In the genomic region with DNA sequence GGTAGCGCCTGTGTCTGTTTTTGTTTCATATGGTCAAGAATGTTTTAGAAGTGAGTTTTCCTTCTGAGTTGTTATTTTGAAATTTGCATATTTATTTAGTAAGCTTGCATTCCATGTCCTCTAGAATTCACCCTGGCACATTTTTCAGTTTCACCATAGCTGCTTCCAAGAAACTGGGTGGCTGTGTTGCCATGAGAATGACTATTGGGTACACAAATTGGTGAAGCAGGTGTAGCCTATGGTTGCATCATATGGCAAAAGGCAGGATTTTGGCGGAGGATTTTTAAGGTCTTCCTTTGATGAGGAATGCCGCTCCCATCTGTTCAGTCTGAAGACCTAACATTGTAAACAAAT, we compare ENCODE assay signal across 8 cellular contexts. TPM values are rescaled to one million over a fixed set of nuclear protein-coding genes. Genes with fewer than 3 reads are reported as not detected.
DNase-seq lines count a peak whose midpoint lies in the region; ATAC-seq and TF ChIP-seq lines count a peak whose summit lies in the region.

No MANE protein-coding gene starts in this region.

- peak overlapping the region; percentile 90 for H2BK5ac ChIP-seq in IMR-90 (ENCODE audit: low read depth, low read length, poor library complexity, severe bottlenecking)

- TF ChIP-seq RAD21 in IMR-90 (IDR thresholded peaks at IDR 0.05; ENCODE audit: low read length): no peak

- H3K14ac ChIP-seq in IMR-90 (replicated peaks; ENCODE audit: low read depth, low read length): peak overlapping the region; percentile 94

- H3K27me3 ChIP-seq in IMR-90 (ENCODE audit: control insufficient read depth, insufficient read depth, low read length) (no peaks in the 10 kb centered on the region), brain microvascular endothelial cell (replicated peaks) (no peaks in the 10 kb centered on the region)

- no peak overlapping the region for H2AK9ac ChIP-seq in IMR-90 (replicated peaks; ENCODE audit: low read depth, low read length, poor library complexity)

- H3K27ac ChIP-seq in 22Rv1 (peak overlapping the region; percentile 91), IMR-90 (ENCODE audit: insufficient read depth, low read length) (peak overlapping the region; percentile 97; the same call in 1 of the 2 replicates), brain microvascular endothelial cell (peak overlapping the region; percentile 96), mesodermal cell (ENCODE audit: low read depth, low read length, severe bottlenecking) (peak overlapping the region; percentile 97)

- peak overlapping the region; percentile 92 for H3K4ac ChIP-seq in IMR-90 (ENCODE audit: low read depth, low read length)

- intact Hi-C loops in IMR-90 (cut with micrococcal nuclease): no loop called here

- no peak overlapping the region for H2AK5ac ChIP-seq in IMR-90 (ENCODE audit: low read depth, low read length)

- DNase-seq in IMR-90 (no peak), brain microvascular endothelial cell (no peak), cortex of kidney (lab: John Stamatoyannopoulos, UW) (no peak), NCI-H226 (no peak)

- H4K5ac ChIP-seq in IMR-90 (ENCODE audit: low read depth, low read length): no peak overlapping the region

- H4K8ac ChIP-seq in IMR-90 (ENCODE audit: low read depth in 2 of 2, low read length in 2 of 2): no peak overlapping the region; a peak in 1 of 4 replicates

- no peak for TF ChIP-seq CTCF in 22Rv1 (IDR thresholded peaks at IDR 0.05)
- no peak for TF ChIP-seq CTCF in IMR-90 (conservative IDR thresholded peaks at IDR 0.05; ENCODE audit: low read depth, low read length)
- no peak for TF ChIP-seq CTCF in brain microvascular endothelial cell (IDR thresholded peaks at IDR 0.05; ENCODE audit: low read depth, low read length, missing control alignments)

- peaks cover 52% of the 10 kb centered on the region for H4K20me1 ChIP-seq in IMR-90 (ENCODE audit: insufficient read depth, low read length)

- peaks cover 11 to 40% of the 10 kb centered on the region in 2 experiments for H3K79me1 ChIP-seq in IMR-90 (ENCODE audit: low read depth in 1 of 2, low read length in 2 of 2)

- peak overlapping the region; percentile 85; the same call in 1 of the 2 replicates for H3K56ac ChIP-seq in IMR-90 (ENCODE audit: extremely low read depth, insufficient read depth, low read length)

- H3K36me3 ChIP-seq in IMR-90 (ENCODE audit: control insufficient read depth, insufficient read depth, low read length): peaks cover 20% of the 10 kb centered on the region
- peaks cover 50% of the 10 kb centered on the region for H3K36me3 ChIP-seq in brain microvascular endothelial cell (replicated peaks)
- H3K36me3 ChIP-seq in mesodermal cell (ENCODE audit: control insufficient read depth, insufficient read depth, low read length): peaks cover 45% of the 10 kb centered on the region

- peaks cover 8% of the 10 kb centered on the region for H3K4me1 ChIP-seq in IMR-90 (ENCODE audit: control insufficient read depth, insufficient read depth, low read length)
- no peaks in the 10 kb centered on the region for H3K4me1 ChIP-seq in mesodermal cell (ENCODE audit: control insufficient read depth, insufficient read depth, low read length, poor library complexity, severe bottlenecking)

- ATAC-seq in IMR-90 (ENCODE audit: low read depth) (no peak), HG03097 (IDR thresholded peaks at IDR 0.05; ENCODE audit: low FRiP score, unreplicated experiment) (no peak), HG03565 (IDR thresholded peaks at IDR 0.05; ENCODE audit: unreplicated experiment) (no peak)

- H3K9me3 ChIP-seq in IMR-90 (ENCODE audit: control insufficient read depth, insufficient read depth, low read length) (no peaks in the 10 kb centered on the region), mesodermal cell (ENCODE audit: control insufficient read depth, low read length) (no peaks in the 10 kb centered on the region)

- H2BK15ac ChIP-seq in IMR-90 (ENCODE audit: low read depth, low read length): no peak overlapping the region

- no peak overlapping the region for H2BK120ac ChIP-seq in IMR-90 (ENCODE audit: low read depth, low read length)

- CTCF ChIA-PET in IMR-90 (lab: Yijun Ruan, JAX): interaction anchor here (1.3 kb wide), 1 partner anchor 17 kb away, joined by 4 read pairs; no protein-coding TSS in a partner anchor

- WGBS in IMR-90 (ENCODE audit: extremely low coverage in 2 of 2, insufficient read length in 1 of 2), 2 experiments: no CpG with 5 or more reads among the region's 3 CpGs
- 67% methylated on average over 3 of the region's 3 CpGs; no CpG with 5 or more reads in 1 of the 2 experiments for WGBS in mesodermal cell (ENCODE audit: insufficient coverage in 2 of 2), 2 experiments

- H2BK20ac ChIP-seq in IMR-90 (ENCODE audit: low read depth, low read length): no peak overlapping the region

- in situ Hi-C loops in IMR-90 (cut with MboI; ENCODE audit: low sequenced_read_pairs): no loop called here
- in situ Hi-C loops in brain microvascular endothelial cell (cut with HindIII; ENCODE audit: low pct_ligation_motif_present, low sequenced_read_pairs): no loop called here

- BruUV-seq in IMR-90 (replicated peaks; lab: Mats Ljungman, UMichigan): no TSS peak

- H2AFZ ChIP-seq in IMR-90 (replicated peaks; ENCODE audit: low read length, poor library complexity): no peak overlapping the region

- peaks cover 7% of the 10 kb centered on the region for H3K9me1 ChIP-seq in IMR-90 (ENCODE audit: insufficient read depth, low read length)

- no peak overlapping the region for H4K91ac ChIP-seq in IMR-90 (ENCODE audit: insufficient read depth, low read depth, low read length)

- TF ChIP-seq POLR2A in IMR-90 (IDR thresholded peaks at IDR 0.05; ENCODE audit: low read depth, low read length): no peak

- dilution Hi-C loops in IMR-90 (cut with HindIII; ENCODE audit: low sequenced_read_pairs, unreplicated experiment): no loop called here

- peak overlapping the region; percentile 94 for H3K9ac ChIP-seq in IMR-90 (ENCODE audit: low read depth, low read length)

- H3K4me3 ChIP-seq in IMR-90 (ENCODE audit: insufficient read depth, low read depth, low read length) (peak overlapping the region; percentile 63), brain microvascular endothelial cell (ENCODE audit: low read depth, low read length) (peak overlapping the region; percentile 98), mesodermal cell (ENCODE audit: extremely low read depth, insufficient read depth, low read length, poor library complexity, severe bottlenecking) (peak overlapping the region; percentile 98)

- POLR2A ChIA-PET in IMR-90 (lab: Charles Lee; ENCODE audit: unreplicated experiment): interaction anchor here (0.5 to 0.8 kb wide), 3 partner anchors 9 to 22 kb away, joined by 3 to 5 read pairs (median 4); no protein-coding TSS in a partner anchor

- peak overlapping the region; percentile 72 for H3K4me2 ChIP-seq in IMR-90 (ENCODE audit: low read depth, low read length)

- no peak overlapping the region; the same call in 1 of the 2 replicates for H3K23ac ChIP-seq in IMR-90 (ENCODE audit: low read depth, low read length)

- H3K18ac ChIP-seq in IMR-90 (ENCODE audit: low read depth, low read length): no peak overlapping the region

TF ChIP-seq in IMR-90, 13 proteins besides CTCF, POLR2A, EP300 and RAD21:
- TF ChIP-seq CEBPB (IDR thresholded peaks at IDR 0.05; ENCODE audit: low read depth, low read length) (peak; percentile 59; the same call in 1 of the 2 replicates), NFE2L2 (IDR thresholded peaks at IDR 0.05; ENCODE audit: low read depth, low read length) (no peak)

RNA-seq across cellular contexts. Expression of gene HERPUD1, which starts 1.3 kb away (rescaled TPM):
- 83.3 and 148 TPM in 2 replicates for total RNA-seq in IMR-90 (2012; rRNA removed)
- 122 and 130 TPM in 2 replicates for polyA plus RNA-seq in IMR-90 (2012; rRNA removed)
- polyA plus RNA-seq in IMR-90 (2012; cell fraction: cytosol; rRNA removed): 188 and 191 TPM in 2 replicates
- polyA plus RNA-seq in IMR-90 (2012; cell fraction: nucleus; rRNA removed; ENCODE audit: low replicate concordance): 154 and 210 TPM in 2 replicates
- 86.7 TPM for polyA plus RNA-seq in mesodermal cell (2013, experiment 1 of 2)
- polyA plus RNA-seq in mesodermal cell (2013, experiment 2 of 2): 84.5 TPM

RNA-seq across cellular contexts. Expression of gene CETP, which starts 28.5 kb away (rescaled TPM):
- total RNA-seq in IMR-90 (2012; rRNA removed): not detected in 2 replicates
- not detected in 2 replicates for polyA plus RNA-seq in IMR-90 (2012; rRNA removed)
- not detected in 2 replicates for polyA plus RNA-seq in IMR-90 (2012; cell fraction: cytosol; rRNA removed)
- polyA plus RNA-seq in IMR-90 (2012; cell fraction: nucleus; rRNA removed; ENCODE audit: low replicate concordance): 0.07 and 0.18 TPM in 2 replicates
- 0.26 TPM for polyA plus RNA-seq in mesodermal cell (2013, experiment 1 of 2)
- not detected for polyA plus RNA-seq in mesodermal cell (2013, experiment 2 of 2)

RNA-seq across cellular contexts. Expression of gene NLRC5, which starts 56.1 kb away (rescaled TPM):
- total RNA-seq in IMR-90 (2012; rRNA removed): 5.3 and 9.1 TPM in 2 replicates
- 14.9 and 15.8 TPM in 2 replicates for polyA plus RNA-seq in IMR-90 (2012; rRNA removed)
- polyA plus RNA-seq in IMR-90 (2012; cell fraction: cytosol; rRNA removed): 6.1 and 7.0 TPM in 2 replicates
- polyA plus RNA-seq in IMR-90 (2012; cell fraction: nucleus; rRNA removed; ENCODE audit: low replicate concordance): 69.7 and 95.5 TPM in 2 replicates
- polyA plus RNA-seq in mesodermal cell (2013, experiment 1 of 2): 0.44 TPM
- 0.30 TPM for polyA plus RNA-seq in mesodermal cell (2013, experiment 2 of 2)
